In genomic region chr13:99062593-99062992, GRCh38 we compare ENCODE assay signal across 10 cellular contexts.
A peak's percentile ranks its signal among the peaks of the same experiment; 100 is the strongest.
DNase-seq lines count a peak whose midpoint lies in the region; ATAC-seq and TF ChIP-seq lines count a peak whose summit lies in the region.
"Had no signal": no experiment of that assay in that cellular context is flagged by ENCODE, and none has a peak within 500 bp of the region (broad histone marks: within the 10 kb centered on the region; RNA-seq: fewer than 3 reads in every experiment).

No MANE protein-coding gene starts in this region.

- TF ChIP-seq CTCF in AG09309 (IDR thresholded peaks at IDR 0.05; ENCODE audit: control insufficient read depth, insufficient read depth, low read depth, low read length, missing control alignments): no peak

- ATAC-seq in stimulated activated naive CD8-positive, alpha-beta T cell treated with anti-CD3 and anti-CD28 coated beads, Interleukin-15, Interleukin-2, amounts not matched to agents 100 U/mL and 50 U/mL, for 24 hours: no peak
- no peak for ATAC-seq in GM21717 (IDR thresholded peaks at IDR 0.05; ENCODE audit: unreplicated experiment)
- ATAC-seq in GM18867 (IDR thresholded peaks at IDR 0.05; ENCODE audit: unreplicated experiment): no peak

- DNase-seq in AG09309 (ENCODE audit: low read depth) (peak; percentile 49), NCI-H1105 (lab: John Stamatoyannopoulos, UW) (peak; percentile 42), cerebellum (ENCODE audit: low spot score) (peak; percentile 79)
- DNase-seq in stimulated activated naive CD8-positive, alpha-beta T cell treated with anti-CD3 and anti-CD28 coated beads, Interleukin-15, Interleukin-2, amounts not matched to agents 100 U/mL and 50 U/mL, for 24 hours: no peak
- DNase-seq in stimulated activated CD4-positive, alpha-beta T cell treated with anti-CD3 and anti-CD28 coated beads, Interleukin-4, amount 100 ng/mL, for 4 hours: no peak
- DNase-seq: activated CD4-positive, alpha-beta T cell treated with anti-CD3 and anti-CD28 coated beads for 1 hour; DND-41 had no signal

- no peaks in the 10 kb centered on the region for H3K27me3 ChIP-seq in muscle layer of colon (ENCODE audit: control insufficient read depth in 1 of 2, insufficient read depth in 2 of 2, low read length in 2 of 2)

- H3K9me3 ChIP-seq in muscle layer of colon (ENCODE audit: low read length): no peaks in the 10 kb centered on the region

- peak overlapping the region; percentile 11; the same call in 1 of the 2 replicates for H3K4me3 ChIP-seq in AG09309 (ENCODE audit: control insufficient read depth, low read depth, low read length)
- H3K4me3 ChIP-seq in muscle layer of colon (ENCODE audit: low read depth in 1 of 2, low read length in 2 of 2): peak overlapping the region in 1 of 2 donors; percentile 39

- H3K4me1 ChIP-seq in muscle layer of colon (ENCODE audit: insufficient read depth, low read length): peaks cover 96% of the 10 kb centered on the region

- peak overlapping the region; percentile 17 for H3K9ac ChIP-seq in muscle layer of colon (ENCODE audit: low read length)

- peak overlapping the region; percentile 90 for H3K27ac ChIP-seq in muscle layer of colon (ENCODE audit: low read depth, low read length)

- H3K36me3 ChIP-seq in muscle layer of colon (ENCODE audit: insufficient read depth, low read length): no peaks in the 10 kb centered on the region

Comparison
In these comparisons a context has a peak if more than half of its experiments do, and no peak if none do; other contexts are left out.
1. DNase-seq: peak in AG09309 (single experiment), NCI-H1105 (single experiment) and cerebellum (single experiment); none in stimulated activated naive CD8-positive, alpha-beta T cell treated with anti-CD3 and anti-CD28 coated beads, Interleukin-15, Interleukin-2, amounts not matched to agents 100 U/mL and 50 U/mL, for 24 hours (single experiment) and stimulated activated CD4-positive, alpha-beta T cell treated with anti-CD3 and anti-CD28 coated beads, Interleukin-4, amount 100 ng/mL, for 4 hours (0 of 2).